26 cellular contexts compared by ENCODE assay signal in the genomic region with DNA sequence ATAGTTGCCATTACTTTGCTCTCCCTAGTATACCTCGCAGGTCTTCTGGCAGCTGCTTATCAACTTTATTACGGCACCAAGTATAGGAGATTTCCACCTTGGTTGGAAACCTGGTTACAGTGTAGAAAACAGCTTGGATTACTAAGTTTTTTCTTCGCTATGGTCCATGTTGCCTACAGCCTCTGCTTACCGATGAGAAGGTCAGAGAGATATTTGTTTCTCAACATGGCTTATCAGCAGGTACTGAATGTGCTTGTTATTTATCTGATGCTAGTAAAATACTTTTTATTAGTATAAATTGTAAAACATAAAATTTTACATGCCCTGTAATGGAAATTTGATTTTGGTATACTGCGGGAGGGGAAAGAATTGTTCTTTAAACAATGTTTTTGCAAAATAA. TPM values are rescaled to one million over a fixed set of nuclear protein-coding genes. Genes with fewer than 3 reads are reported as not detected.
"Had no signal": no experiment of that assay in that cellular context is flagged by ENCODE, and none has a peak within 500 bp of the region (broad histone marks: within the 10 kb centered on the region; RNA-seq: fewer than 3 reads in every experiment).

No MANE protein-coding gene starts in this region.

- H3K27ac ChIP-seq: neutrophil, pancreas, psoas muscle, right lobe of liver, sigmoid colon, stomach, thoracic aorta, thyroid gland, tibial nerve, upper lobe of left lung, vagina had no signal

- ATAC-seq: naive thymus-derived CD8-positive, alpha-beta T cell; natural killer cell treated with Interleukin-12 subunit alpha and Interleukin-12 subunit beta and Interleukin-15 and Interleukin-18, amount 100 ng/mL, for 72 hours; pancreas; psoas muscle; right cardiac atrium; right lobe of liver; stimulated activated effector memory CD8-positive, alpha-beta T cell treated with anti-CD3 and anti-CD28 coated beads, Interleukin-12 subunit alpha, Interleukin-12 subunit beta, amount 100 ng/mL, for 72 hours; stimulated activated naive B cell treated with anti-CD40 and anti-IgM and Interleukin-4, amounts not matched to agents 10 μg/mL and 1 μg/mL and 100 μg/mL, for 72 hours had no signal

- DNase-seq: naive thymus-derived CD8-positive, alpha-beta T cell; nephron progenitor cell; nucleus accumbens; pancreas; psoas muscle; right cardiac atrium; right lobe of liver; sigmoid colon; small intestine; stimulated activated CD4-positive, alpha-beta T cell treated with anti-CD3 and anti-CD28 coated beads, Interleukin-15, amount 100 ng/mL, for 24 hours; stimulated activated CD4-positive, alpha-beta T cell treated with anti-CD3 and anti-CD28 coated beads, Interleukin-2, amount 100 ng/mL, for 24 hours; stimulated activated CD4-positive, alpha-beta T cell treated with anti-CD3 and anti-CD28 coated beads, Interleukin-2, amount 100 ng/mL, for 48 hours; stimulated activated CD4-positive, alpha-beta T cell treated with anti-CD3 and anti-CD28 coated beads, Interleukin-4, amount 100 ng/mL, for 24 hours; stimulated activated naive B cell treated with anti-CD40 and anti-IgM and Interleukin-4, amounts not matched to agents 10 μg/mL and 1 μg/mL and 100 μg/mL, for 72 hours; stimulated activated naive CD4-positive, alpha-beta T cell treated with Interleukin-2 at 50 U/mL for 16 hours; stomach; thyroid gland; trophoblast cell; upper lobe of left lung had no signal

- H3K4me3 ChIP-seq: pancreas, psoas muscle, right lobe of liver, sigmoid colon, stomach, thoracic aorta, thyroid gland, tibial nerve, upper lobe of left lung, vagina had no signal

- H3K36me3 ChIP-seq: neutrophil, pancreas, right lobe of liver, thyroid gland, upper lobe of left lung, vagina had no signal

- H3K27me3 ChIP-seq: pancreas, right lobe of liver, sigmoid colon, stomach, thyroid gland, tibial nerve, upper lobe of left lung, vagina had no signal

- H3K4me1 ChIP-seq: psoas muscle, sigmoid colon, thyroid gland, tibial nerve, upper lobe of left lung, vagina had no signal

- H3K9me3 ChIP-seq: neutrophil, pancreas, psoas muscle, right lobe of liver, sigmoid colon, stomach, thoracic aorta, thyroid gland, tibial nerve, upper lobe of left lung, vagina had no signal

RNA-seq across cellular contexts. Expression of gene STEAP2, which starts 15.7 kb away (rescaled TPM):
- total RNA-seq: naive thymus-derived CD8-positive, alpha-beta T cell; osteocyte had no signal
